ENCODE assay signal across 2 cellular contexts in the genomic region with DNA sequence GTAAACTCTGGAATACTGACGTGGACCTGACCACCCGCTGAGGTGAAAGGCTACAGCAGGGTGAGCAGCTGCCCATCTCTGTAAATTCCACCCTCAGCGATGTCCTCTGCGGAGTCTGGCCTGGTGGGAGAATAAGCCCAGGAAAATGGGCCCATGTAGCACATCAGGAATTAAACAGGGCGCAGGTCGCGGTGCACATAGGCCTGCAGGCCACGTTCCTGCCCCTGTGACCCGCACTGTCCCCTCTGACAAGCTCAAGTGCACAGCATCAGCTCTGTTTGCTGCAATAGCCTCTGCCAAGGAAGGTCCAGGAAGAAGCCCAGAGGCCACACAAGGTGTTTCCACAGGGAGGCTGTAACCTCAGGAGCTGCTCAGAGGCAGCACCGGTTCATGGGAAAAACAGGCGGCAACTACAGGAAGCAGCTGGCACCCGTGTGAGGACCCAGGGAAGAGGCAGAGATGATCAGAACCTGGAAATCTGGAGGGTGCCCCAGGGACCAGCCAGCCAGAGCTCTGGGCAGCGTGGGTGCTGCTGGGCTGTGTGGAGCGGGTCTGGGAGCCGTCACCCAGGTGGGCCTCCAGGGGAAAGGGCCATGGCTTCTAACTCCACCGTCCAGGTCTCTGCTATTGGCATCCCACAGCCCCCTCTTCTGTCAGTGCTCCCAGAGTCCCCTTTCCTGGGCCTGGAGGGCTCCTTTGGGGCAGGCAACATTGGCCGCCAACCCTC.
TF ChIP-seq lines count a peak whose summit lies in the region.

No MANE protein-coding gene starts in this region.

TF ChIP-seq in IMR-90, 13 proteins besides CTCF, POLR2A, EP300 and RAD21:
- TF ChIP-seq CHD1 (IDR thresholded peaks at IDR 0.05; ENCODE audit: low read depth, low read length) (no peak), MXI1 (IDR thresholded peaks at IDR 0.05; ENCODE audit: borderline replicate concordance, low read depth, low read length) (no peak), SMC3 (IDR thresholded peaks at IDR 0.05; ENCODE audit: low read depth, low read length) (no peak), BHLHE40 (IDR thresholded peaks at IDR 0.05; ENCODE audit: low read depth, low read length) (no peak), FOS (IDR thresholded peaks at IDR 0.05; ENCODE audit: low read depth, low read length) (no peak), MAFK (IDR thresholded peaks at IDR 0.05; ENCODE audit: low read depth, low read length) (no peak), RCOR1 (IDR thresholded peaks at IDR 0.05; ENCODE audit: insufficient replicate concordance, low read length) (no peak), RFX5 (IDR thresholded peaks at IDR 0.05; ENCODE audit: low read depth, low read length) (no peak), NFE2L2 (IDR thresholded peaks at IDR 0.05; ENCODE audit: low read depth, low read length) (no peak), CEBPB (IDR thresholded peaks at IDR 0.05; ENCODE audit: low read depth, low read length) (no peak), MAZ (IDR thresholded peaks at IDR 0.05; ENCODE audit: borderline replicate concordance, low read depth, low read length) (no peak)
- TF ChIP-seq, protein P1, sequence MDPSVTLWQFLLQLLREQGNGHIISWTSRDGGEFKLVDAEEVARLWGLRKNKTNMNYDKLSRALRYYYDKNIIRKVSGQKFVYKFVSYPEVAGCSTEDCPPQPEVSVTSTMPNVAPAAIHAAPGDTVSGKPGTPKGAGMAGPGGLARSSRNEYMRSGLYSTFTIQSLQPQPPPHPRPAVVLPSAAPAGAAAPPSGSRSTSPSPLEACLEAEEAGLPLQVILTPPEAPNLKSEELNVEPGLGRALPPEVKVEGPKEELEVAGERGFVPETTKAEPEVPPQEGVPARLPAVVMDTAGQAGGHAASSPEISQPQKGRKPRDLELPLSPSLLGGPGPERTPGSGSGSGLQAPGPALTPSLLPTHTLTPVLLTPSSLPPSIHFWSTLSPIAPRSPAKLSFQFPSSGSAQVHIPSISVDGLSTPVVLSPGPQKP (IDR thresholded peaks at IDR 0.05; ENCODE audit: borderline replicate concordance, low read depth, low read length), result no peak
- TF ChIP-seq, protein P2, sequence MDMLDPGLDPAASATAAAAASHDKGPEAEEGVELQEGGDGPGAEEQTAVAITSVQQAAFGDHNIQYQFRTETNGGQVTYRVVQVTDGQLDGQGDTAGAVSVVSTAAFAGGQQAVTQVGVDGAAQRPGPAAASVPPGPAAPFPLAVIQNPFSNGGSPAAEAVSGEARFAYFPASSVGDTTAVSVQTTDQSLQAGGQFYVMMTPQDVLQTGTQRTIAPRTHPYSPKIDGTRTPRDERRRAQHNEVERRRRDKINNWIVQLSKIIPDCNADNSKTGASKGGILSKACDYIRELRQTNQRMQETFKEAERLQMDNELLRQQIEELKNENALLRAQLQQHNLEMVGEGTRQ (IDR thresholded peaks at IDR 0.05; ENCODE audit: low read depth, low read length), result no peak

TF ChIP-seq in liver, 16 proteins besides CTCF, POLR2A, EP300 and RAD21:
- TF ChIP-seq, protein P3, sequence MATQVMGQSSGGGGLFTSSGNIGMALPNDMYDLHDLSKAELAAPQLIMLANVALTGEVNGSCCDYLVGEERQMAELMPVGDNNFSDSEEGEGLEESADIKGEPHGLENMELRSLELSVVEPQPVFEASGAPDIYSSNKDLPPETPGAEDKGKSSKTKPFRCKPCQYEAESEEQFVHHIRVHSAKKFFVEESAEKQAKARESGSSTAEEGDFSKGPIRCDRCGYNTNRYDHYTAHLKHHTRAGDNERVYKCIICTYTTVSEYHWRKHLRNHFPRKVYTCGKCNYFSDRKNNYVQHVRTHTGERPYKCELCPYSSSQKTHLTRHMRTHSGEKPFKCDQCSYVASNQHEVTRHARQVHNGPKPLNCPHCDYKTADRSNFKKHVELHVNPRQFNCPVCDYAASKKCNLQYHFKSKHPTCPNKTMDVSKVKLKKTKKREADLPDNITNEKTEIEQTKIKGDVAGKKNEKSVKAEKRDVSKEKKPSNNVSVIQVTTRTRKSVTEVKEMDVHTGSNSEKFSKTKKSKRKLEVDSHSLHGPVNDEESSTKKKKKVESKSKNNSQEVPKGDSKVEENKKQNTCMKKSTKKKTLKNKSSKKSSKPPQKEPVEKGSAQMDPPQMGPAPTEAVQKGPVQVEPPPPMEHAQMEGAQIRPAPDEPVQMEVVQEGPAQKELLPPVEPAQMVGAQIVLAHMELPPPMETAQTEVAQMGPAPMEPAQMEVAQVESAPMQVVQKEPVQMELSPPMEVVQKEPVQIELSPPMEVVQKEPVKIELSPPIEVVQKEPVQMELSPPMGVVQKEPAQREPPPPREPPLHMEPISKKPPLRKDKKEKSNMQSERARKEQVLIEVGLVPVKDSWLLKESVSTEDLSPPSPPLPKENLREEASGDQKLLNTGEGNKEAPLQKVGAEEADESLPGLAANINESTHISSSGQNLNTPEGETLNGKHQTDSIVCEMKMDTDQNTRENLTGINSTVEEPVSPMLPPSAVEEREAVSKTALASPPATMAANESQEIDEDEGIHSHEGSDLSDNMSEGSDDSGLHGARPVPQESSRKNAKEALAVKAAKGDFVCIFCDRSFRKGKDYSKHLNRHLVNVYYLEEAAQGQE (IDR thresholded peaks at IDR 0.05), result no peak
- no peak for TF ChIP-seq TAF1 (conservative IDR thresholded peaks at IDR 0.05)
- no peak for TF ChIP-seq GABPA (IDR thresholded peaks at IDR 0.05 in 1 of 2, conservative IDR thresholded peaks at IDR 0.05 in 1 of 2)
- TF ChIP-seq YY1 (IDR thresholded peaks at IDR 0.05), result no peak
- no peak for TF ChIP-seq FOXA2 (IDR thresholded peaks at IDR 0.05)
